In genomic region chr1:172795741-172796140, GRCh38 we compare ENCODE assay signal across 17 cellular contexts.
DNase-seq lines count a peak whose midpoint lies in the region; ATAC-seq, FAIRE-seq and TF ChIP-seq lines count a peak whose summit lies in the region.
"Had no signal": no experiment of that assay in that cellular context is flagged by ENCODE, and none has a peak within 500 bp of the region (broad histone marks: within the 10 kb centered on the region; RNA-seq: fewer than 3 reads in every experiment).

No MANE protein-coding gene starts in this region.

- no peaks in the 10 kb centered on the region for H3K4me1 ChIP-seq in SK-N-SH (ENCODE audit: control insufficient read depth in 1 of 2, insufficient read depth in 2 of 2, low read depth in 1 of 2, low read length in 1 of 2)
- no peaks in the 10 kb centered on the region for H3K4me1 ChIP-seq in IMR-90 (ENCODE audit: control insufficient read depth, insufficient read depth, low read length)
- no peaks in the 10 kb centered on the region for H3K4me1 ChIP-seq in K562 (replicated peaks in 1 of 2; ENCODE audit: control insufficient read depth in 2 of 2, insufficient read depth in 2 of 2, low read length in 2 of 2)
- H3K4me1 ChIP-seq: BE2C had no signal

- no peak for FAIRE-seq in K562 (lab: Jason Lieb, UNC)

- DNase-seq in SK-N-SH, result no peak
- DNase-seq in IMR-90, result no peak
- no peak for DNase-seq in K562 (ENCODE audit: extremely low read depth in 1 of 4, low spot score in 3 of 4)
- DNase-seq in natural killer cell treated with Interleukin-12 subunit alpha and Interleukin-12 subunit beta and Interleukin-15 and Interleukin-18, amount 100 ng/mL, for 72 hours (ENCODE audit: low spot score), result no peak
- DNase-seq in SKM-1 treated with dmso at 0.1 percent for 144 hours (lab: John Stamatoyannopoulos, UW; ENCODE audit: unreplicated experiment), result no peak
- no peak for DNase-seq in superior temporal gyrus (ENCODE audit: extremely low spot score)
- DNase-seq: 8988T; BE2C; C1 segment of cervical spinal cord; CD4-positive, CD25-positive, alpha-beta regulatory T cell; CD8-positive, alpha-beta memory T cell; COR-L47; DMS79 treated with DMSO at 0.1 percent for 48 hours; GF-D8; GM23248; H7 had no signal

- H3K36me3 ChIP-seq in SK-N-SH (replicated peaks in 1 of 2; ENCODE audit: control insufficient read depth in 1 of 2, insufficient read depth in 2 of 2, low read length in 1 of 2) (no peaks in the 10 kb centered on the region), IMR-90 (ENCODE audit: control insufficient read depth, insufficient read depth, low read length) (no peaks in the 10 kb centered on the region), K562 (ENCODE audit: control insufficient read depth, insufficient read depth, low read length) (no peaks in the 10 kb centered on the region)
- H3K36me3 ChIP-seq: BE2C had no signal

- no peaks in the 10 kb centered on the region for H3K27me3 Mint-ChIP-seq in natural killer cell treated with Interleukin-12 subunit alpha and Interleukin-12 subunit beta and Interleukin-15 and Interleukin-18, amount 100 ng/mL, for 72 hours

- H3K4me2 ChIP-seq in SK-N-SH, result no peak overlapping the region
- H3K4me2 ChIP-seq in IMR-90 (ENCODE audit: low read depth, low read length), result no peak overlapping the region
- no peak overlapping the region for H3K4me2 ChIP-seq in K562 (ENCODE audit: insufficient read depth, low read length)

- no peak overlapping the region for H2BK20ac ChIP-seq in IMR-90 (ENCODE audit: low read depth, low read length)

- H2BK15ac ChIP-seq in IMR-90 (ENCODE audit: low read depth, low read length), result no peak overlapping the region

- H2BK120ac ChIP-seq in IMR-90 (ENCODE audit: low read depth, low read length), result no peak overlapping the region

- no peaks in the 10 kb centered on the region for H4K20me1 ChIP-seq in SK-N-SH (ENCODE audit: insufficient read depth)
- no peaks in the 10 kb centered on the region for H4K20me1 ChIP-seq in IMR-90 (ENCODE audit: insufficient read depth, low read length)
- H4K20me1 ChIP-seq in K562 (replicated peaks; ENCODE audit: control insufficient read depth, insufficient read depth, low read length), result no peaks in the 10 kb centered on the region

- ATAC-seq in SK-N-SH treated with all-trans-retinoic acid at 6 μM for 48 hours (no peak; the same call in 2 of the 3 replicates), IMR-90 (ENCODE audit: low read depth) (no peak), K562 (no peak)
- ATAC-seq in natural killer cell treated with Interleukin-12 subunit alpha and Interleukin-12 subunit beta and Interleukin-15 and Interleukin-18, amount 100 ng/mL, for 72 hours, result no peak

- no peak overlapping the region for H3K18ac ChIP-seq in IMR-90 (ENCODE audit: low read depth, low read length)

- POLR2A ChIA-PET in SK-N-SH (lab: Yijun Ruan, JAX) (no interaction called here), IMR-90 (lab: Charles Lee; ENCODE audit: unreplicated experiment) (interaction anchor here (0.6 kb wide), 1 partner anchor 682 kb away, joined by 3 read pairs; no protein-coding TSS in a partner anchor), K562 (lab: Yijun Ruan, JAX) (interaction anchor here (1.1 kb wide), 1 partner anchor 22 kb away, joined by 3 read pairs; no protein-coding TSS in a partner anchor)

- no peak overlapping the region for H4K91ac ChIP-seq in IMR-90 (ENCODE audit: insufficient read depth, low read depth, low read length)

- no peak overlapping the region for H3K14ac ChIP-seq in IMR-90 (replicated peaks; ENCODE audit: low read depth, low read length)

- H3K27me3 ChIP-seq in SK-N-SH (ENCODE audit: insufficient read depth) (no peaks in the 10 kb centered on the region), IMR-90 (ENCODE audit: control insufficient read depth, insufficient read depth, low read length) (peaks cover 2% of the 10 kb centered on the region), K562 (ENCODE audit: control insufficient read depth in 2 of 2, insufficient read depth in 2 of 2, low read length in 2 of 2) (no peaks in the 10 kb centered on the region)
- H3K27me3 ChIP-seq: BE2C had no signal

- dilution Hi-C loops in IMR-90 (cut with HindIII; ENCODE audit: low sequenced_read_pairs, unreplicated experiment), result no loop called here

- TF ChIP-seq POLR2A in IMR-90 (IDR thresholded peaks at IDR 0.05; ENCODE audit: low read depth, low read length) (no peak), K562 (conservative IDR thresholded peaks at IDR 0.05) (no peak)

- TF ChIP-seq CTCF in SK-N-SH (IDR thresholded peaks at IDR 0.05) (no peak), IMR-90 (conservative IDR thresholded peaks at IDR 0.05; ENCODE audit: low read depth, low read length) (no peak), K562 (IDR thresholded peaks at IDR 0.05 in 2 of 3, conservative IDR thresholded peaks at IDR 0.05 in 1 of 3; ENCODE audit: insufficient read depth in 2 of 3, low read depth in 1 of 3, low read length in 3 of 3) (no peak)

- H3K27ac ChIP-seq in SK-N-SH (ENCODE audit: low read depth in 2 of 2, low read length in 1 of 2) (no peak overlapping the region), IMR-90 (ENCODE audit: insufficient read depth, low read length) (no peak overlapping the region), K562 (ENCODE audit: extremely low read depth, low read depth, low read length) (no peak overlapping the region)
- H3K27ac ChIP-seq: GM23248 had no signal

- H3K79me2 ChIP-seq in SK-N-SH (ENCODE audit: insufficient read depth), result no peaks in the 10 kb centered on the region
- H3K79me2 ChIP-seq in K562 (ENCODE audit: control insufficient read depth, insufficient read depth, low read length), result no peaks in the 10 kb centered on the region

- H3F3A ChIP-seq in SK-N-SH (replicated peaks; ENCODE audit: insufficient read depth), result no peaks in the 10 kb centered on the region

- H3K9ac ChIP-seq in SK-N-SH (no peak overlapping the region), IMR-90 (ENCODE audit: low read depth, low read length) (no peak overlapping the region), K562 (ENCODE audit: insufficient read depth in 1 of 2, low read depth in 2 of 2, low read length in 2 of 2) (no peak overlapping the region)
- H3K9ac ChIP-seq: GM23248 had no signal

- no peak overlapping the region for H2AK5ac ChIP-seq in IMR-90 (ENCODE audit: low read depth, low read length)

- H3K9me1 ChIP-seq in IMR-90 (ENCODE audit: insufficient read depth, low read length) (no peaks in the 10 kb centered on the region), K562 (ENCODE audit: control insufficient read depth, insufficient read depth, low read length) (no peaks in the 10 kb centered on the region)

- 34% methylated on average over 4 of the region's 4 CpGs for WGBS in SK-N-SH (ENCODE audit: low lambda C conversion rate)
- no CpG with 5 or more reads among the region's 4 CpGs for WGBS in IMR-90 (ENCODE audit: extremely low coverage in 2 of 2, insufficient read length in 1 of 2), 2 experiments
- 0% methylated on average over 4 of the region's 4 CpGs for WGBS in K562 (ENCODE audit: insufficient coverage, low coverage, missing lambda C conversion rate)

- no peak overlapping the region for H3K4ac ChIP-seq in IMR-90 (ENCODE audit: low read depth, low read length)

- no peak overlapping the region for H3K23ac ChIP-seq in IMR-90 (ENCODE audit: low read depth, low read length)

- H3K4me3 Mint-ChIP-seq in natural killer cell treated with Interleukin-12 subunit alpha and Interleukin-12 subunit beta and Interleukin-15 and Interleukin-18, amount 100 ng/mL, for 72 hours, result no peak overlapping the region
- H3K4me3 Mint-ChIP-seq: CD4-positive, CD25-positive, alpha-beta regulatory T cell; CD8-positive, alpha-beta memory T cell had no signal

- TF ChIP-seq EP300 in SK-N-SH (IDR thresholded peaks at IDR 0.05; ENCODE audit: borderline replicate concordance in 1 of 2, low read depth in 1 of 2, low read length in 1 of 2) (no peak), K562 (IDR thresholded peaks at IDR 0.05; ENCODE audit: low read length) (no peak)

- H3K9me3 ChIP-seq in SK-N-SH, result no peaks in the 10 kb centered on the region; the same call in 1 of the 2 replicates
- no peaks in the 10 kb centered on the region for H3K9me3 ChIP-seq in IMR-90 (ENCODE audit: control insufficient read depth, insufficient read depth, low read length)
- no peaks in the 10 kb centered on the region for H3K9me3 ChIP-seq in K562 (replicated peaks; ENCODE audit: control insufficient read depth, insufficient read depth, low read depth, low read length)
- H3K9me3 ChIP-seq: BE2C had no signal

- H4K8ac ChIP-seq in IMR-90 (ENCODE audit: low read depth in 2 of 2, low read length in 2 of 2), result no peak overlapping the region

- no peak overlapping the region for H3K27ac Mint-ChIP-seq in natural killer cell treated with Interleukin-12 subunit alpha and Interleukin-12 subunit beta and Interleukin-15 and Interleukin-18, amount 100 ng/mL, for 72 hours
- H3K27ac Mint-ChIP-seq: CD4-positive, CD25-positive, alpha-beta regulatory T cell; CD8-positive, alpha-beta memory T cell had no signal

- H4K5ac ChIP-seq in IMR-90 (ENCODE audit: low read depth, low read length), result no peak overlapping the region

- no peak overlapping the region for H2BK5ac ChIP-seq in IMR-90 (ENCODE audit: low read depth, low read length, poor library complexity, severe bottlenecking)

- no peak overlapping the region for H2AK9ac ChIP-seq in IMR-90 (replicated peaks; ENCODE audit: low read depth, low read length, poor library complexity)

- no peak overlapping the region for H3K56ac ChIP-seq in IMR-90 (ENCODE audit: extremely low read depth, insufficient read depth, low read length)

- H3K36me3 Mint-ChIP-seq in natural killer cell treated with Interleukin-12 subunit alpha and Interleukin-12 subunit beta and Interleukin-15 and Interleukin-18, amount 100 ng/mL, for 72 hours, result no peaks in the 10 kb centered on the region
- H3K36me3 Mint-ChIP-seq: CD4-positive, CD25-positive, alpha-beta regulatory T cell had no signal

- in situ Hi-C loops in IMR-90 (cut with MboI; ENCODE audit: low sequenced_read_pairs) (no loop called here), K562 (cut with MboI) (no loop called here)

- TF ChIP-seq RAD21 in SK-N-SH (IDR thresholded peaks at IDR 0.05; ENCODE audit: low read length) (no peak), IMR-90 (IDR thresholded peaks at IDR 0.05; ENCODE audit: low read length) (no peak), K562 (CRISPR knock-in tag; conservative IDR thresholded peaks at IDR 0.05 in 1 of 2, IDR thresholded peaks at IDR 0.05 in 1 of 2) (no peak)

- H2AFZ ChIP-seq in SK-N-SH (ENCODE audit: low read depth), result no peak overlapping the region
- H2AFZ ChIP-seq in IMR-90 (replicated peaks; ENCODE audit: low read length, poor library complexity), result no peak overlapping the region
- H2AFZ ChIP-seq in K562 (ENCODE audit: low read depth, low read length), result no peak overlapping the region
- H2AFZ ChIP-seq: GM23248 had no signal

- no peak overlapping the region for H3K4me3 ChIP-seq in SK-N-SH (ENCODE audit: low read depth in 2 of 2, low read length in 1 of 2)
- H3K4me3 ChIP-seq in IMR-90 (ENCODE audit: insufficient read depth, low read depth, low read length), result no peak overlapping the region
- no peak overlapping the region for H3K4me3 ChIP-seq in K562
- H3K4me3 ChIP-seq: GM23248 had no signal

- CTCF ChIA-PET in SK-N-SH (lab: Yijun Ruan, JAX) (interaction anchor here (0.7 kb wide), 1 partner anchor 31 kb away, joined by 3 read pairs; no protein-coding TSS in a partner anchor), IMR-90 (lab: Yijun Ruan, JAX) (no interaction called here), K562 (lab: Yijun Ruan, JAX; ENCODE audit: low intra/inter-chr PET ratio) (no interaction called here)

- no peaks in the 10 kb centered on the region for H3K9me3 Mint-ChIP-seq in natural killer cell treated with Interleukin-12 subunit alpha and Interleukin-12 subunit beta and Interleukin-15 and Interleukin-18, amount 100 ng/mL, for 72 hours
- H3K9me3 Mint-ChIP-seq: CD8-positive, alpha-beta memory T cell had no signal

- BruUV-seq in IMR-90 (replicated peaks; lab: Mats Ljungman, UMichigan), result no TSS peak
- no TSS peak for BruUV-seq in K562 (replicated peaks; lab: Mats Ljungman, UMichigan)

- H3K9me2 ChIP-seq in SK-N-SH, result no peaks in the 10 kb centered on the region

- H3K4me1 Mint-ChIP-seq in natural killer cell treated with Interleukin-12 subunit alpha and Interleukin-12 subunit beta and Interleukin-15 and Interleukin-18, amount 100 ng/mL, for 72 hours (ENCODE audit: low read depth in 2 of 2), result peaks cover 2 to 4% of the 10 kb centered on the region in 2 donors
- H3K4me1 Mint-ChIP-seq: CD4-positive, CD25-positive, alpha-beta regulatory T cell; CD8-positive, alpha-beta memory T cell had no signal

- intact Hi-C loops in IMR-90 (cut with micrococcal nuclease) (no loop called here), K562 (cut with micrococcal nuclease) (no loop called here)

- H3K79me1 ChIP-seq in IMR-90 (ENCODE audit: low read depth in 1 of 2, low read length in 2 of 2), result no peaks in the 10 kb centered on the region

Comparison
In these comparisons a context has a peak if more than half of its experiments do, and no peak if none do; other contexts are left out.
1. Of the 27 proteins assayed by ChIP-seq in both K562 and SK-N-SH: peak only in K562: none; only in SK-N-SH: none; in both: RFX5; in neither: 26.